1 cellular context compared by ENCODE assay signal in the genomic region with DNA sequence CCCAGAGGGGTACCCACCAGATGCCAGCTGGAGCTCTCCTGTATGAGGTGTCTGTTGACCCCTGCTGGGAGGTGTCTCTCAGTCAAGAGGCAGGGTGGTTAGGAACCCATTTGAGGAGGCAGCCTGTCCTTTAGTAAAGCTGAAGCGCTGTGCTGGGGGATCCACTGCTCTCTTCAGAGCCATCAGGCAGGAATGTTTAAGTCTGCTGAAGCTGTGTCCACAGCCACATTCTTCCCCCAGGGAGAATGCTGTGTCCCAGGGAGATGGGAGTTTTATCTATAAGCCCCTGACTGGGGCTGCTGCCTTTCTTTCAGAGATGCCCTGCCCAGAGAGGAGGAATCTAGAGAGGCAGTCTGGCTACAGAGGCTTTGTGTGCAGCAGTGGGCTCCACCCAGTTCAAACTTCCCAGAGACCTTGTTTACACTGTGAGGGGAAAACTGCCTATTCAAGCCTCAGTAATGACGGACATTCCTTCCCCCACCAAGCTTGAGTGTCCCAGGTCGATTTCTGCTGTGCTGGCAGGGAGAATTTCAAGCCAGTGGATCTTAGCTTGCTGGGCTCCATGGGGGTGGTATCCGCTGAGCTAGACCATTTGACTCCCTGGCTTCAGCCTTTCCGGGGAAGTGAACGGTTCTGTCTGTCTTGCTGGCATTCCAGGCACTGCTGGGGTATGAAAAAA.
TF ChIP-seq lines count a peak whose summit lies in the region.
"Not testable (repeated sequence)": the region's sequence is repeated elsewhere in the genome, so short reads cannot be mapped to it uniquely, and the experiment has no call there.

No MANE protein-coding gene starts in this region.

TF ChIP-seq in HepG2, 621 proteins besides CTCF, POLR2A, EP300 and RAD21 (continued from another document):
- TF ChIP-seq, protein P1, sequence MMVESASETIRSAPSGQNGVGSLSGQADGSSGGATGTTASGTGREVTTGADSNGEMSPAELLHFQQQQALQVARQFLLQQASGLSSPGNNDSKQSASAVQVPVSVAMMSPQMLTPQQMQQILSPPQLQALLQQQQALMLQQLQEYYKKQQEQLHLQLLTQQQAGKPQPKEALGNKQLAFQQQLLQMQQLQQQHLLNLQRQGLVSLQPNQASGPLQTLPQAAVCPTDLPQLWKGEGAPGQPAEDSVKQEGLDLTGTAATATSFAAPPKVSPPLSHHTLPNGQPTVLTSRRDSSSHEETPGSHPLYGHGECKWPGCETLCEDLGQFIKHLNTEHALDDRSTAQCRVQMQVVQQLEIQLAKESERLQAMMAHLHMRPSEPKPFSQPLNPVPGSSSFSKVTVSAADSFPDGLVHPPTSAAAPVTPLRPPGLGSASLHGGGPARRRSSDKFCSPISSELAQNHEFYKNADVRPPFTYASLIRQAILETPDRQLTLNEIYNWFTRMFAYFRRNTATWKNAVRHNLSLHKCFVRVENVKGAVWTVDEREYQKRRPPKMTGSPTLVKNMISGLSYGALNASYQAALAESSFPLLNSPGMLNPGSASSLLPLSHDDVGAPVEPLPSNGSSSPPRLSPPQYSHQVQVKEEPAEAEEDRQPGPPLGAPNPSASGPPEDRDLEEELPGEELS (CRISPR knock-in tag; IDR thresholded peaks at IDR 0.05): peak; percentile 49; the same call in 1 of the 2 replicates
- TF ChIP-seq FOXA3 (CRISPR knock-in tag; IDR thresholded peaks at IDR 0.05) (peak; percentile 84), ZNF574 (CRISPR knock-in tag; IDR thresholded peaks at IDR 0.05) (0 out of 2 replicates have a peak, but pooled peaks have one; percentile 25), SOX13 (CRISPR knock-in tag; conservative IDR thresholded peaks at IDR 0.05 in 1 of 2, IDR thresholded peaks at IDR 0.05 in 1 of 2) (peak in 1 of 2 experiments; percentile 40; a peak in 1 of 4 replicates)
- not testable (repeated sequence) for TF ChIP-seq SOX13 (IDR thresholded peaks at IDR 0.05)
